15 cellular contexts compared by ENCODE assay signal in the genomic region with DNA sequence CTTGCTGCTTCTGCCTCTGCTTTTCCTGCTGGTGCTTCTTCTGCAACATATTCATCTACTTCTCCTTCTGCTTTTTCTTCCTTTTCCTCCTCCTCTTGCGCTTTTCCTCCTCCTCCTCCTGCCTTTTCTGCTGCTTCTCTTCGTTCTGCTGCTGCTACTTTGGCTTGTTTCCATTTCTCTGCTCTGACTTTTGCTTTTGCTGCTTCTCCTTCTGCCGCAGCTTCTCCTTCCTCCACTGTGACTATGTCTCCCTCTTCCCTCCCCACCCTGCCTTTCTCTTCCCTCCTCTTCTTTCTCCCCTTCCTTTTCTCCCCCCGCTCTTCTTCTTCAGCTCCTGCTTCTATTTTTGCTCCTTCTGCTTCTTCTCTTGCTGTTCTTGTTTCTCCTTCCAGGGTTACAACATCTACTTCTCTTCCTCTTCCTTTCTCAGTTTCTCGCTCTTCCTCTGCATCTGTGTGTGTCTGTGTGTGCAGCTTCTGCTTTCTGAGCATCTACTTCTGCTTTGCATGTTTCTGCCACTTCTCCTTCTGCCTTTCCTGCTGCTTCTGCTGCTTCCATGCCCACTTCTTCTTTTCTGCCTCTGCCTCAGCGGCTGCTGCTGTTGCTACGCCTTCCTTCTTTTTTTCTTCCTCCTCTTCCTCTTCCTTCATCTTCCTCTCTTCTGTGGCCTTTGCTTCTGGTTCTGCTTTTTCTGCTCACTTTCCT. TPM values are rescaled to one million over a fixed set of nuclear protein-coding genes. Genes with fewer than 3 reads are reported as not detected.
A peak's percentile ranks its signal among the peaks of the same experiment; 100 is the strongest.
DNase-seq lines count a peak whose midpoint lies in the region; ATAC-seq and TF ChIP-seq lines count a peak whose summit lies in the region.
"Had no signal": no experiment of that assay in that cellular context is flagged by ENCODE, and none has a peak within 500 bp of the region (broad histone marks: within the 10 kb centered on the region; RNA-seq: fewer than 3 reads in every experiment).

No MANE protein-coding gene starts in this region.

- POLR2A ChIA-PET in activated CD4-positive, alpha-beta memory T cell treated with anti-CD3 and anti-CD28 coated beads for 36 hours (lab: Charles Lee), result no interaction called here

- no peaks in the 10 kb centered on the region for H3K27me3 ChIP-seq in upper lobe of right lung

- DNase-seq in natural killer cell (no peak), SKM-1 treated with dmso at 0.1 percent for 144 hours (lab: John Stamatoyannopoulos, UW; ENCODE audit: unreplicated experiment) (peak; percentile 100), upper lobe of right lung (no peak), Right ventricle myocardium superior (no peak), posterior cingulate gyrus (no peak)
- no peak for DNase-seq in natural killer cell treated with Interleukin-12 subunit alpha and Interleukin-12 subunit beta and Interleukin-15 and Interleukin-18, amount 100 ng/mL, for 72 hours (ENCODE audit: low spot score)
- DNase-seq in activated CD4-positive, alpha-beta memory T cell treated with anti-CD3 and anti-CD28 coated beads for 36 hours, result no peak
- DNase-seq: anterior cingulate cortex; H9; NCI-H1092; NCI-H82; stimulated activated CD4-positive, alpha-beta T cell treated with anti-CD3 and anti-CD28 coated beads, Interleukin-4, amount 100 ng/mL, for 1 hour had no signal

- peaks cover 6% of the 10 kb centered on the region in 2 donors for H3K27me3 Mint-ChIP-seq in natural killer cell (ENCODE audit: low read depth in 2 of 2)
- peaks cover 5 to 6% of the 10 kb centered on the region in 2 donors for H3K27me3 Mint-ChIP-seq in natural killer cell treated with Interleukin-12 subunit alpha and Interleukin-12 subunit beta and Interleukin-15 and Interleukin-18, amount 100 ng/mL, for 72 hours
- peaks cover 19% of the 10 kb centered on the region for H3K27me3 Mint-ChIP-seq in activated CD4-positive, alpha-beta memory T cell treated with anti-CD3 and anti-CD28 coated beads for 36 hours

- intact Hi-C loops in natural killer cell (cut with micrococcal nuclease), result no loop called here
- intact Hi-C loops in upper lobe of right lung (cut with DNase I), result no loop called here
- intact Hi-C loops in Right ventricle myocardium superior (cut with DNase I), result no loop called here
- intact Hi-C loops in activated CD4-positive, alpha-beta memory T cell treated with anti-CD3 and anti-CD28 coated beads for 36 hours (cut with micrococcal nuclease), result no loop called here
- intact Hi-C loops in posterior cingulate gyrus (cut with DNase I), result no loop called here

- H3K4me3 Mint-ChIP-seq in natural killer cell, result no peak overlapping the region
- H3K4me3 Mint-ChIP-seq in natural killer cell treated with Interleukin-12 subunit alpha and Interleukin-12 subunit beta and Interleukin-15 and Interleukin-18, amount 100 ng/mL, for 72 hours, result no peak overlapping the region
- no peak overlapping the region for H3K4me3 Mint-ChIP-seq in activated CD4-positive, alpha-beta memory T cell treated with anti-CD3 and anti-CD28 coated beads for 36 hours
- H3K4me3 Mint-ChIP-seq: H9 had no signal

- peaks cover 2% of the 10 kb centered on the region in 2 donors for H3K9me3 Mint-ChIP-seq in natural killer cell
- no peaks in the 10 kb centered on the region for H3K9me3 Mint-ChIP-seq in natural killer cell treated with Interleukin-12 subunit alpha and Interleukin-12 subunit beta and Interleukin-15 and Interleukin-18, amount 100 ng/mL, for 72 hours
- peaks cover 4% of the 10 kb centered on the region for H3K9me3 Mint-ChIP-seq in activated CD4-positive, alpha-beta memory T cell treated with anti-CD3 and anti-CD28 coated beads for 36 hours

- H3K4me3 ChIP-seq in upper lobe of right lung, result no peak overlapping the region
- H3K4me3 ChIP-seq: A549, prostate gland had no signal

- H3K36me3 Mint-ChIP-seq in natural killer cell, result no peaks in the 10 kb centered on the region
- H3K36me3 Mint-ChIP-seq in natural killer cell treated with Interleukin-12 subunit alpha and Interleukin-12 subunit beta and Interleukin-15 and Interleukin-18, amount 100 ng/mL, for 72 hours, result no peaks in the 10 kb centered on the region
- no peaks in the 10 kb centered on the region for H3K36me3 Mint-ChIP-seq in activated CD4-positive, alpha-beta memory T cell treated with anti-CD3 and anti-CD28 coated beads for 36 hours

- no peaks in the 10 kb centered on the region for H3K36me3 ChIP-seq in upper lobe of right lung
- H3K36me3 ChIP-seq: prostate gland had no signal

- H3K27ac Mint-ChIP-seq in natural killer cell, result no peak overlapping the region
- H3K27ac Mint-ChIP-seq in natural killer cell treated with Interleukin-12 subunit alpha and Interleukin-12 subunit beta and Interleukin-15 and Interleukin-18, amount 100 ng/mL, for 72 hours, result no peak overlapping the region
- H3K27ac Mint-ChIP-seq in activated CD4-positive, alpha-beta memory T cell treated with anti-CD3 and anti-CD28 coated beads for 36 hours, result no peak overlapping the region
- H3K27ac Mint-ChIP-seq: H9 had no signal

- no peaks in the 10 kb centered on the region for H3K4me1 ChIP-seq in upper lobe of right lung
- H3K4me1 ChIP-seq: prostate gland had no signal

- CTCF ChIA-PET in activated CD4-positive, alpha-beta memory T cell treated with anti-CD3 and anti-CD28 coated beads for 36 hours (lab: Charles Lee), result interaction anchor here (1.2 to 1.3 kb wide), 2 partner anchors 54 to 524 kb away, joined by 3 to 5 read pairs; no protein-coding TSS in a partner anchor

- no peak for TF ChIP-seq CTCF in natural killer cell (IDR thresholded peaks at IDR 0.05)
- no peak for TF ChIP-seq CTCF in upper lobe of right lung (IDR thresholded peaks at IDR 0.05)

- H3K4me1 Mint-ChIP-seq in natural killer cell, result no peaks in the 10 kb centered on the region
- H3K4me1 Mint-ChIP-seq in natural killer cell treated with Interleukin-12 subunit alpha and Interleukin-12 subunit beta and Interleukin-15 and Interleukin-18, amount 100 ng/mL, for 72 hours (ENCODE audit: low read depth in 2 of 2), result peaks cover 0 to 8% of the 10 kb centered on the region in 2 donors
- peaks cover 4% of the 10 kb centered on the region for H3K4me1 Mint-ChIP-seq in activated CD4-positive, alpha-beta memory T cell treated with anti-CD3 and anti-CD28 coated beads for 36 hours (ENCODE audit: low read depth)

- H3K27ac ChIP-seq in upper lobe of right lung, result no peak overlapping the region
- H3K27ac ChIP-seq: A549, prostate gland had no signal

- H3K9me3 ChIP-seq in upper lobe of right lung, result peaks cover 4% of the 10 kb centered on the region
- H3K9me3 ChIP-seq: A549, prostate gland had no signal

- ATAC-seq in natural killer cell (peak; percentile 18 to 82 (median 44)), HG03520 (IDR thresholded peaks at IDR 0.05; ENCODE audit: unreplicated experiment) (peak; percentile 67), upper lobe of right lung (peak; percentile 32), Right ventricle myocardium superior (ENCODE audit: poor library complexity) (no peak)
- no peak for ATAC-seq in natural killer cell treated with Interleukin-12 subunit alpha and Interleukin-12 subunit beta and Interleukin-15 and Interleukin-18, amount 100 ng/mL, for 72 hours

RNA-seq across cellular contexts. Expression of a gene that starts 51.4 kb away (rescaled TPM):
- total RNA-seq in natural killer cell (10 to 100 TPM; 13.2 to 35.2 (median 21.6) TPM), upper lobe of right lung (25.7 TPM), Right ventricle myocardium superior (16.6 TPM)
- total RNA-seq in natural killer cell treated with Interleukin-12 subunit alpha and Interleukin-12 subunit beta and Interleukin-15 and Interleukin-18, amount 100 ng/mL, for 72 hours, result 10 to 100 TPM; 11.6 to 50.2 TPM
- 1 to 10 TPM; 7.4 to 8.5 TPM for total RNA-seq in activated CD4-positive, alpha-beta memory T cell treated with anti-CD3 and anti-CD28 coated beads for 36 hours

Comparison
In these comparisons a context has a peak if more than half of its experiments do, and no peak if none do; other contexts are left out.
1. ATAC-seq: peak in natural killer cell (3 of 3), HG03520 (single experiment) and upper lobe of right lung (single experiment); none in natural killer cell treated with Interleukin-12 subunit alpha and Interleukin-12 subunit beta and Interleukin-15 and Interleukin-18, amount 100 ng/mL, for 72 hours (0 of 2) and Right ventricle myocardium superior (single experiment).